In genomic region chr19:35963514-35963913, GRCh38 we compare ENCODE assay signal across 10 cellular contexts. TPM values are rescaled to one million over a fixed set of nuclear protein-coding genes. Genes with fewer than 3 reads are reported as not detected.
A peak's percentile ranks its signal among the peaks of the same experiment; 100 is the strongest.
DNase-seq lines count a peak whose midpoint lies in the region; ATAC-seq and TF ChIP-seq lines count a peak whose summit lies in the region.
"Had no signal": no experiment of that assay in that cellular context is flagged by ENCODE, and none has a peak within 500 bp of the region (broad histone marks: within the 10 kb centered on the region; RNA-seq: fewer than 3 reads in every experiment).

No MANE protein-coding gene starts in this region.

- no peaks in the 10 kb centered on the region for H3K4me1 Mint-ChIP-seq in neural crest cell

- DNase-seq in GM04504 (ENCODE audit: low read depth), result peak; percentile 27
- DNase-seq in cerebellar cortex (ENCODE audit: low spot score), result peak; percentile 29
- peak; percentile 72 for DNase-seq in neural crest cell (ENCODE audit: low read depth, low spot score)
- no peak for DNase-seq in NCI-H774 (lab: John Stamatoyannopoulos, UW)
- no peak for DNase-seq in NK-92 (lab: John Stamatoyannopoulos, UW; ENCODE audit: unreplicated experiment)
- no peak for DNase-seq in NCI-H526 (lab: John Stamatoyannopoulos, UW)

- no peak overlapping the region for H3K4me3 Mint-ChIP-seq in neural crest cell
- H3K4me3 Mint-ChIP-seq: dendritic cell treated with granulocyte-macrophage colony-stimulating factor and Interleukin-4, amounts not matched to agents 40 ng/mL and 50 ng/mL, for 4 days had no signal

- no peaks in the 10 kb centered on the region for H3K36me3 Mint-ChIP-seq in neural crest cell (ENCODE audit: low read depth)

- H3K9me3 Mint-ChIP-seq in neural crest cell, result no peaks in the 10 kb centered on the region
- H3K9me3 Mint-ChIP-seq: dendritic cell treated with granulocyte-macrophage colony-stimulating factor and Interleukin-4, amounts not matched to agents 40 ng/mL and 50 ng/mL, for 4 days had no signal

- ATAC-seq in esophagus mucosa, result no peak

- peaks cover 58% of the 10 kb centered on the region for H3K27me3 Mint-ChIP-seq in neural crest cell (ENCODE audit: low read depth)

- H3K27ac Mint-ChIP-seq in neural crest cell (ENCODE audit: unreplicated experiment), result no peak overlapping the region
- H3K27ac Mint-ChIP-seq: dendritic cell treated with granulocyte-macrophage colony-stimulating factor and Interleukin-4, amounts not matched to agents 40 ng/mL and 50 ng/mL, for 4 days had no signal

- TF ChIP-seq CTCF in neural crest cell (conservative IDR thresholded peaks at IDR 0.05), result no peak

TF ChIP-seq in PFSK-1, 5 proteins besides CTCF, POLR2A, EP300 and RAD21:
- peak; percentile 97 to 98 for TF ChIP-seq REST (IDR thresholded peaks at IDR 0.05; ENCODE audit: insufficient read depth in 1 of 2, low read depth in 2 of 2, low read length in 2 of 2)
- TF ChIP-seq TAF1 (IDR thresholded peaks at IDR 0.05; ENCODE audit: borderline replicate concordance, insufficient read depth, low read length), result no peak

RNA-seq across cellular contexts. Expression of gene LRFN3, which starts 27.3 kb away (rescaled TPM):
- 16.3 TPM for polyA plus RNA-seq in PFSK-1 (2012; ENCODE audit: insufficient read length, low read depth)
- 33.9 and 36.0 TPM in 2 replicates for total RNA-seq in neural crest cell
- total RNA-seq in esophagus mucosa, result 7.7 TPM

RNA-seq across cellular contexts. Expression of gene SDHAF1, which starts 31.5 kb away (rescaled TPM):
- 25.1 TPM for polyA plus RNA-seq in PFSK-1 (2012; ENCODE audit: insufficient read length, low read depth)
- total RNA-seq in neural crest cell (16.8 and 17.5 TPM in 2 replicates), esophagus mucosa (10.2 TPM)

RNA-seq across cellular contexts. Expression of gene SYNE4, which starts 45.1 kb away (rescaled TPM):
- polyA plus RNA-seq in PFSK-1 (2012; ENCODE audit: insufficient read length, low read depth), result 0.98 TPM
- total RNA-seq in neural crest cell (0.30 and 0.54 TPM in 2 replicates), esophagus mucosa (0.88 TPM)
- total RNA-seq: skeletal muscle tissue had no signal

RNA-seq across cellular contexts. Expression of gene ALKBH6, which starts 50.5 kb away (rescaled TPM):
- 23.5 TPM for polyA plus RNA-seq in PFSK-1 (2012; ENCODE audit: insufficient read length, low read depth)
- 21.7 and 23.7 TPM in 2 replicates for total RNA-seq in neural crest cell
- total RNA-seq in esophagus mucosa, result 12.3 TPM

RNA-seq across cellular contexts. Expression of gene TYROBP, which starts 55.4 kb away (rescaled TPM):
- not detected for polyA plus RNA-seq in PFSK-1 (2012; ENCODE audit: insufficient read length, low read depth)
- total RNA-seq in neural crest cell (not detected in 2 replicates), esophagus mucosa (4.1 TPM)

Comparison
In these comparisons a context has a peak if more than half of its experiments do, and no peak if none do; other contexts are left out.
1. DNase-seq: peak in GM04504 (single experiment), cerebellar cortex (single experiment) and neural crest cell (single experiment); none in NCI-H774 (single experiment), NK-92 (single experiment) and NCI-H526 (0 of 2).